In genomic region chr12:1356285-1356684, GRCh38 we compare ENCODE assay signal across 27 cellular contexts.
"Had no signal": no experiment of that assay in that cellular context is flagged by ENCODE, and none has a peak within 500 bp of the region (broad histone marks: within the 10 kb centered on the region; RNA-seq: fewer than 3 reads in every experiment).

No MANE protein-coding gene starts in this region.

- H3K27ac ChIP-seq: gastroesophageal sphincter, hepatocyte, parathyroid adenoma, psoas muscle, spleen, tibial nerve had no signal

- H2AFZ ChIP-seq: hepatocyte, parathyroid adenoma had no signal

- H3K4me2 ChIP-seq: hepatocyte had no signal

- H3K36me3 ChIP-seq: gastroesophageal sphincter, sigmoid colon, spleen, tibial nerve had no signal

- H3K79me2 ChIP-seq: hepatocyte had no signal

- DNase-seq: activated CD4-positive, alpha-beta memory T cell treated with anti-CD3 and anti-CD28 coated beads for 36 hours; activated CD4-positive, alpha-beta T cell treated with anti-CD3 and anti-CD28 coated beads, Interleukin-2, amount 10 ng/mL, durations not matched to agents 24 days and 14 days; activated CD4-positive, CD25-positive, alpha-beta regulatory T cell treated with anti-CD3 and anti-CD28 coated beads, Interleukin-2, amount 50 U/mL, for 72 hours; activated CD8-positive, alpha-beta memory T cell treated with anti-CD3 and anti-CD28 coated beads, Interleukin-2, amount 50 U/mL, for 4 hours; activated effector memory CD4-positive, alpha-beta T cell treated with anti-CD3 and anti-CD28 coated beads, Interleukin-2, amount 50 U/mL, for 16 hours; activated naive CD4-positive, alpha-beta T cell treated with anti-CD3 and anti-CD28 coated beads for 36 hours; activated naive CD8-positive, alpha-beta T cell treated with anti-CD3 and anti-CD28 coated beads for 36 hours; activated T-cell treated with anti-CD3 and anti-CD28 coated beads, Interleukin-2, amount 50 U/mL, for 1 hour; amniotic stem cell; central memory CD4-positive, alpha-beta T cell; effector CD8-positive, alpha-beta T cell; left cardiac atrium; left ventricle myocardium superior; mammary epithelial cell; naive thymus-derived CD4-positive, alpha-beta T cell; psoas muscle; sigmoid colon; spleen; stimulated activated CD4-positive, alpha-beta T cell treated with anti-CD3 and anti-CD28 coated beads, Interleukin-2, amount 100 ng/mL, for 48 hours; stimulated activated naive CD4-positive, alpha-beta T cell treated with Interleukin-2 at 50 U/mL for 16 hours; T-helper 17 cell; T1000 had no signal

- H3K27me3 ChIP-seq: gastroesophageal sphincter, hepatocyte, sigmoid colon, spleen, tibial nerve had no signal

- FAIRE-seq: keratinocyte had no signal

- H3K9me3 ChIP-seq: gastroesophageal sphincter, psoas muscle, sigmoid colon, spleen, tibial nerve had no signal

- ATAC-seq: gastroesophageal sphincter; naive thymus-derived CD4-positive, alpha-beta T cell; psoas muscle; T-helper 17 cell had no signal

- H3K9ac ChIP-seq: parathyroid adenoma had no signal

- H3K4me3 ChIP-seq: gastroesophageal sphincter, hepatocyte, psoas muscle, sigmoid colon, spleen, tibial nerve had no signal

- H3K4me1 ChIP-seq: parathyroid adenoma, psoas muscle, spleen, tibial nerve had no signal
